Comparison of ENCODE assay signal across 1 cellular context in genomic region chr2:96407041-96407918, GRCh38.
TF ChIP-seq lines count a peak whose summit lies in the region.

No MANE protein-coding gene starts in this region.

TF ChIP-seq in HepG2, 621 proteins besides CTCF, POLR2A, EP300 and RAD21 (continued from another document and continues in another):
- TF ChIP-seq ZBTB44 (CRISPR knock-in tag; IDR thresholded peaks at IDR 0.05) (peak; percentile 64; the same call in 1 of the 2 replicates), ZBTB3 (CRISPR knock-in tag; IDR thresholded peaks at IDR 0.05; ENCODE audit: borderline replicate concordance, low read depth) (no peak), BRD4 (CRISPR knock-in tag; IDR thresholded peaks at IDR 0.05) (0 out of 2 replicates have a peak, but pooled peaks have one; percentile 56), FOXP1 (IDR thresholded peaks at IDR 0.05) (no peak), FOXP1 (CRISPR knock-in tag; IDR thresholded peaks at IDR 0.05) (peak; percentile 29; the same call in 1 of the 2 replicates), THAP7 (CRISPR knock-in tag; IDR thresholded peaks at IDR 0.05) (no peak), CREM (IDR thresholded peaks at IDR 0.05) (no peak), CREM (CRISPR knock-in tag; IDR thresholded peaks at IDR 0.05) (no peak), ZSCAN29 (CRISPR knock-in tag; conservative IDR thresholded peaks at IDR 0.05) (no peak), CHCHD3 (CRISPR knock-in tag; IDR thresholded peaks at IDR 0.05) (0 out of 2 replicates have a peak, but pooled peaks have one; percentile 65), ELF4 (CRISPR knock-in tag; IDR thresholded peaks at IDR 0.05; ENCODE audit: borderline replicate concordance) (no peak), ZNF33B (CRISPR knock-in tag; IDR thresholded peaks at IDR 0.05) (0 out of 2 replicates have a peak, but pooled peaks have one; percentile 58), PHB2 (IDR thresholded peaks at IDR 0.05; ENCODE audit: partially characterized antibody) (no peak), ZFP90 (CRISPR knock-in tag; IDR thresholded peaks at IDR 0.05; ENCODE audit: borderline replicate concordance) (peak; percentile 77; the same call in 1 of the 2 replicates), ZNF580 (CRISPR knock-in tag; IDR thresholded peaks at IDR 0.05; ENCODE audit: borderline replicate concordance, low read depth) (peak; percentile 70; the same call in 1 of the 2 replicates), ZNF557 (CRISPR knock-in tag; IDR thresholded peaks at IDR 0.05) (peak; percentile 58; the same call in 1 of the 2 replicates), NR2F6 (IDR thresholded peaks at IDR 0.05) (no peak), NR2F6 (CRISPR knock-in tag; IDR thresholded peaks at IDR 0.05) (peak; percentile 46; the same call in 1 of the 2 replicates), SP1 (IDR thresholded peaks at IDR 0.05) (no peak), SP1 (CRISPR knock-in tag; IDR thresholded peaks at IDR 0.05) (no peak), YY1 (IDR thresholded peaks at IDR 0.05; ENCODE audit: insufficient read depth, insufficient replicate concordance, low read depth, low read length) (peak; percentile 25), SMARCC2 (IDR thresholded peaks at IDR 0.05) (no peak), KAT2B (IDR thresholded peaks at IDR 0.05; ENCODE audit: borderline replicate concordance, low read depth, low read length) (no peak), TBX2 (CRISPR knock-in tag; IDR thresholded peaks at IDR 0.05; ENCODE audit: borderline replicate concordance) (peak; percentile 47; the same call in 1 of the 2 replicates), HHEX (CRISPR knock-in tag; IDR thresholded peaks at IDR 0.05) (peak; percentile 41; the same call in 1 of the 2 replicates), DPF2 (CRISPR knock-in tag; IDR thresholded peaks at IDR 0.05; ENCODE audit: borderline replicate concordance, low read depth) (no peak), SALL2 (CRISPR knock-in tag; IDR thresholded peaks at IDR 0.05) (peak; percentile 69), NFAT5 (CRISPR knock-in tag; IDR thresholded peaks at IDR 0.05) (peak; percentile 77; the same call in 1 of the 2 replicates), ZNF432 (CRISPR knock-in tag; IDR thresholded peaks at IDR 0.05; ENCODE audit: borderline replicate concordance) (no peak), ZNF598 (CRISPR knock-in tag; IDR thresholded peaks at IDR 0.05; ENCODE audit: borderline replicate concordance) (no peak), SMAD9 (CRISPR knock-in tag; IDR thresholded peaks at IDR 0.05) (peak; percentile 67; the same call in 1 of the 2 replicates), ZBTB33 (CRISPR knock-in tag; IDR thresholded peaks at IDR 0.05) (no peak), ZBTB20 (CRISPR knock-in tag; IDR thresholded peaks at IDR 0.05; ENCODE audit: borderline replicate concordance, low read depth) (no peak; the same call in 1 of the 2 replicates), MYNN (CRISPR knock-in tag; IDR thresholded peaks at IDR 0.05; ENCODE audit: low read depth) (no peak), ARID4A (CRISPR knock-in tag; IDR thresholded peaks at IDR 0.05; ENCODE audit: borderline replicate concordance) (peak; percentile 46; the same call in 1 of the 2 replicates), LCORL (IDR thresholded peaks at IDR 0.05) (no peak), LCORL (CRISPR knock-in tag; IDR thresholded peaks at IDR 0.05) (peak; percentile 87), SALL1 (CRISPR knock-in tag; IDR thresholded peaks at IDR 0.05) (peak; percentile 59; the same call in 1 of the 2 replicates), GLMP (CRISPR knock-in tag; IDR thresholded peaks at IDR 0.05; ENCODE audit: borderline replicate concordance) (no peak), NCOA1 (CRISPR knock-in tag; IDR thresholded peaks at IDR 0.05) (0 out of 2 replicates have a peak, but pooled peaks have one; percentile 24), IRF1 (CRISPR knock-in tag; IDR thresholded peaks at IDR 0.05; ENCODE audit: low read depth) (no peak), FOXC1 (CRISPR knock-in tag; IDR thresholded peaks at IDR 0.05; ENCODE audit: borderline replicate concordance) (no peak), ZNF704 (CRISPR knock-in tag; IDR thresholded peaks at IDR 0.05; ENCODE audit: borderline replicate concordance) (0 out of 2 replicates have a peak, but pooled peaks have one; percentile 73), MED1 (CRISPR knock-in tag; IDR thresholded peaks at IDR 0.05) (peak; percentile 36), ZSCAN12 (CRISPR knock-in tag; IDR thresholded peaks at IDR 0.05) (no peak)
